1 cellular context compared by ENCODE assay signal in the genomic region with DNA sequence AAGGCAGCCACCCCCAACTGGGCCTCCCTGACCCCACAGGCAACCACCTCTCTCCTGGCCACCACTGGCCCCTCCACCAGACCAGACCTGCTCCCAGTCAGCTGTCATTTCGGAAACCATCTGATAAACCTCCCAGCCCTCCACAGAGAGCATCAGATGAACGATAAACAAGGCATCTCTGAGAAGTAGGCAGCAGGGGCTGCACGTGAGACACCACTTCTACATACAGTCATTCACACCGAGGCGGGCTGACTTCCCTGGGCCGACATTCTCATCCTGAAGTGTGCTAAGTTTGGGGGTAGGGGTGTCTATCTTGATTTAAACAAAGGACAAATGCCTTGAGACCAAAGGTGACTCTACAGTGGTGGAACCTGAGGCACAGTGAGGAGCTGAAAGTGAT.
TF ChIP-seq lines count a peak whose summit lies in the region.

No MANE protein-coding gene starts in this region.

TF ChIP-seq in HepG2, 621 proteins besides CTCF, POLR2A, EP300 and RAD21:
- TF ChIP-seq STAT5B (CRISPR knock-in tag; IDR thresholded peaks at IDR 0.05) (no peak), BHLHE40 (IDR thresholded peaks at IDR 0.05; ENCODE audit: low read length) (peak; percentile 75), ZNF296 (CRISPR knock-in tag; conservative IDR thresholded peaks at IDR 0.05) (0 out of 2 replicates have a peak, but pooled peaks have one; percentile 46), ZNF737 (CRISPR knock-in tag; IDR thresholded peaks at IDR 0.05; ENCODE audit: borderline replicate concordance) (0 out of 2 replicates have a peak, but pooled peaks have one; percentile 51), ZNF572 (CRISPR knock-in tag; IDR thresholded peaks at IDR 0.05) (0 out of 2 replicates have a peak, but pooled peaks have one; percentile 46), ZNF430 (CRISPR knock-in tag; IDR thresholded peaks at IDR 0.05) (0 out of 2 replicates have a peak, but pooled peaks have one; percentile 24), ZNF317 (CRISPR knock-in tag; IDR thresholded peaks at IDR 0.05) (no peak), ZFAT (CRISPR knock-in tag; conservative IDR thresholded peaks at IDR 0.05) (no peak), HDAC1 (CRISPR knock-in tag; IDR thresholded peaks at IDR 0.05) (0 out of 2 replicates have a peak, but pooled peaks have one; percentile 31), HOXA3 (CRISPR knock-in tag; IDR thresholded peaks at IDR 0.05) (no peak)
- TF ChIP-seq, protein P1, sequence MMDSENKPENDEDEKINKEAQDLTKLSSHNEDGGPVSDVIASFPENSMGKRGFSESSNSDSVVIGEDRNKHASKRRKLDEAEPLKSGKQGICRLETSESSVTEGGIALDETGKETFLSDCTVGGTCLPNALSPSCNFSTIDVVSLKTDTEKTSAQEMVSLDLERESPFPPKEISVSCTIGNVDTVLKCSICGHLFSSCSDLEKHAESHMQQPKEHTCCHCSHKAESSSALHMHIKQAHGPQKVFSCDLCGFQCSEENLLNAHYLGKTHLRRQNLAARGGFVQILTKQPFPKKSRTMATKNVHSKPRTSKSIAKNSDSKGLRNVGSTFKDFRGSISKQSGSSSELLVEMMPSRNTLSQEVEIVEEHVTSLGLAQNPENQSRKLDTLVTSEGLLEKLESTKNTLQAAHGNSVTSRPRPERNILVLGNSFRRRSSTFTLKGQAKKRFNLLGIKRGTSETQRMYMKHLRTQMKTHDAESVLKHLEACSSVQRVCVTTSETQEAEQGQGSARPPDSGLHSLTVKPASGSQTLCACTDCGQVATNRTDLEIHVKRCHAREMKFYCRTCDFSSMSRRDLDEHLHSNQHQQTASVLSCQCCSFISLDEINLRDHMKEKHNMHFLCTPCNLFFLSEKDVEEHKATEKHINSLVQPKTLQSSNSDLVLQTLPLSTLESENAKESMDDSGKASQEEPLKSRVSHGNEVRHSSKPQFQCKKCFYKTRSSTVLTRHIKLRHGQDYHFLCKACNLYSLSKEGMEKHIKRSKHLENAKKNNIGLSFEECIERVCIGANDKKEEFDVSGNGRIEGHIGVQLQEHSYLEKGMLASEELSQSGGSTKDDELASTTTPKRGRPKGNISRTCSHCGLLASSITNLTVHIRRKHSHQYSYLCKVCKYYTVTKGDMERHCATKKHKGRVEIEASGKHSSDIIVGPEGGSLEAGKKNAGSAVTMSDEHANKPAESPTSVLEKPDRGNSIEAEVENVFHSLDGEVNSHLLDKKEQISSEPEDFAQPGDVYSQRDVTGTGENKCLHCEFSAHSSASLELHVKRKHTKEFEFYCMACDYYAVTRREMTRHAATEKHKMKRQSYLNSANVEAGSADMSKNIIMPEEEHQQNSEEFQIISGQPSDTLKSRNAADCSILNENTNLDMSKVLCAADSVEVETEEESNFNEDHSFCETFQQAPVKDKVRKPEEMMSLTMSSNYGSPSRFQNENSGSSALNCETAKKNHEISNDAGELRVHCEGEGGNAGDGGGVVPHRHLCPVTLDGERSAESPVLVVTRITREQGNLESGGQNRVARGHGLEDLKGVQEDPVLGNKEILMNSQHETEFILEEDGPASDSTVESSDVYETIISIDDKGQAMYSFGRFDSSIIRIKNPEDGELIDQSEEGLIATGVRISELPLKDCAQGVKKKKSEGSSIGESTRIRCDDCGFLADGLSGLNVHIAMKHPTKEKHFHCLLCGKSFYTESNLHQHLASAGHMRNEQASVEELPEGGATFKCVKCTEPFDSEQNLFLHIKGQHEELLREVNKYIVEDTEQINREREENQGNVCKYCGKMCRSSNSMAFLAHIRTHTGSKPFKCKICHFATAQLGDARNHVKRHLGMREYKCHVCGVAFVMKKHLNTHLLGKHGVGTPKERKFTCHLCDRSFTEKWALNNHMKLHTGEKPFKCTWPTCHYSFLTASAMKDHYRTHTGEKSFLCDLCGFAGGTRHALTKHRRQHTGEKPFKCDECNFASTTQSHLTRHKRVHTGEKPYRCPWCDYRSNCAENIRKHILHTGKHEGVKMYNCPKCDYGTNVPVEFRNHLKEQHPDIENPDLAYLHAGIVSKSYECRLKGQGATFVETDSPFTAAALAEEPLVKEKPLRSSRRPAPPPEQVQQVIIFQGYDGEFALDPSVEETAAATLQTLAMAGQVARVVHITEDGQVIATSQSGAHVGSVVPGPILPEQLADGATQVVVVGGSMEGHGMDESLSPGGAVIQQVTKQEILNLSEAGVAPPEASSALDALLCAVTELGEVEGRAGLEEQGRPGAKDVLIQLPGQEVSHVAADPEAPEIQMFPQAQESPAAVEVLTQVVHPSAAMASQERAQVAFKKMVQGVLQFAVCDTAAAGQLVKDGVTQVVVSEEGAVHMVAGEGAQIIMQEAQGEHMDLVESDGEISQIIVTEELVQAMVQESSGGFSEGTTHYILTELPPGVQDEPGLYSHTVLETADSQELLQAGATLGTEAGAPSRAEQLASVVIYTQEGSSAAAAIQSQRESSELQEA (CRISPR knock-in tag; IDR thresholded peaks at IDR 0.05; ENCODE audit: not compliant biosample characterization) = peak; percentile 19
- TF ChIP-seq, protein P2, sequence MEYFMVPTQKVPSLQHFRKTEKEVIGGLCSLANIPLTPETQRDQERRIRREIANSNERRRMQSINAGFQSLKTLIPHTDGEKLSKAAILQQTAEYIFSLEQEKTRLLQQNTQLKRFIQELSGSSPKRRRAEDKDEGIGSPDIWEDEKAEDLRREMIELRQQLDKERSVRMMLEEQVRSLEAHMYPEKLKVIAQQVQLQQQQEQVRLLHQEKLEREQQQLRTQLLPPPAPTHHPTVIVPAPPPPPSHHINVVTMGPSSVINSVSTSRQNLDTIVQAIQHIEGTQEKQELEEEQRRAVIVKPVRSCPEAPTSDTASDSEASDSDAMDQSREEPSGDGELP (IDR thresholded peaks at IDR 0.05; ENCODE audit: borderline replicate concordance, low read depth) = peak; percentile 42; the same call in 1 of the 2 replicates
TF ChIP-seq in HepG2: peak in this region for 8.
